8 cellular contexts compared by ENCODE assay signal in genomic region chrX:38175140-38175539, GRCh38. TPM values are rescaled to one million over a fixed set of nuclear protein-coding genes. Genes with fewer than 3 reads are reported as not detected.
DNase-seq lines count a peak whose midpoint lies in the region; ATAC-seq and TF ChIP-seq lines count a peak whose summit lies in the region.

No MANE protein-coding gene starts in this region.

- H3K36me3 ChIP-seq in esophagus muscularis mucosa, result peaks cover 0 to 4% (median 2%) of the 10 kb centered on the region in 4 donors

- peaks cover 0 to 4% (median 0%) of the 10 kb centered on the region in 4 donors for H3K4me1 ChIP-seq in esophagus muscularis mucosa

- H3K4me1 Mint-ChIP-seq in CD14-positive monocyte, result no peaks in the 10 kb centered on the region

- intact Hi-C loops in CD14-positive monocyte (cut with micrococcal nuclease), result no loop called here
- intact Hi-C loops in esophagus muscularis mucosa (cut with DNase I), result no loop called here

- no peak overlapping the region for H3K4me3 Mint-ChIP-seq in CD14-positive monocyte

- no peaks in the 10 kb centered on the region for H3K9me3 Mint-ChIP-seq in CD14-positive monocyte

- peak; percentile 9 for DNase-seq in G401 (ENCODE audit: low spot score)
- DNase-seq in SK-N-DZ (ENCODE audit: low spot score), result peak; percentile 36
- peak; percentile 50 for DNase-seq in iPS-NIHi11 (ENCODE audit: low spot score)
- no peak for DNase-seq in CD14-positive monocyte (ENCODE audit: low spot score)
- DNase-seq in esophagus muscularis mucosa (ENCODE audit: extremely low spot score), result no peak
- DNase-seq in GDM1 (lab: John Stamatoyannopoulos, UW), result no peak

- no peak overlapping the region for H3K27ac ChIP-seq in esophagus muscularis mucosa (replicated peaks in 1 of 4)

- H3K27ac Mint-ChIP-seq in CD14-positive monocyte, result no peak overlapping the region

- in situ Hi-C loops in G401 (cut with HindIII; ENCODE audit: low sequenced_read_pairs), result no loop called here

- 44% methylated on average over 3 of the region's 3 CpGs for WGBS in esophagus muscularis mucosa

- TF ChIP-seq EP300 in esophagus muscularis mucosa (IDR thresholded peaks at IDR 0.05), result no peak

- H3K27me3 Mint-ChIP-seq in CD14-positive monocyte (ENCODE audit: low read depth in 3 of 3), result peaks cover 2 to 5% (median 2%) of the 10 kb centered on the region in 3 donors

- H3K27me3 ChIP-seq in esophagus muscularis mucosa, result no peaks in the 10 kb centered on the region

- no peaks in the 10 kb centered on the region for H3K9me3 ChIP-seq in esophagus muscularis mucosa

- no peak for TF ChIP-seq POLR2A in esophagus muscularis mucosa (IDR thresholded peaks at IDR 0.05; ENCODE audit: low read depth)

- no peak overlapping the region for H3K4me3 ChIP-seq in esophagus muscularis mucosa

- H3K36me3 Mint-ChIP-seq in CD14-positive monocyte, result no peaks in the 10 kb centered on the region

- TF ChIP-seq CTCF in LNCAP (IDR thresholded peaks at IDR 0.05) (peak; percentile 63), CD14-positive monocyte (IDR thresholded peaks at IDR 0.05) (no peak), esophagus muscularis mucosa (IDR thresholded peaks at IDR 0.05) (peak in 1 of 3 experiments; percentile 16)

- no peak for ATAC-seq in GM18873 (IDR thresholded peaks at IDR 0.05; ENCODE audit: low FRiP score, unreplicated experiment)

RNA-seq across cellular contexts. Expression of gene SRPX, which starts 45.5 kb away (rescaled TPM):
- total RNA-seq in G401 (2014; rRNA removed; shearing (Covaris generic)), result not detected in 2 replicates
- 0.55 TPM in 1 of 2 replicates, not detected in the other for polyA plus RNA-seq in SK-N-DZ (2014; cell fraction: cytosol; rRNA removed)
- polyA plus RNA-seq in SK-N-DZ (2014; cell fraction: nucleus; rRNA removed), result not detected in 2 replicates
- polyA plus RNA-seq in CD14-positive monocyte, result not detected
- 10 to 100 TPM; 40.7 to 95.3 (median 79.7) TPM for total RNA-seq in esophagus muscularis mucosa

Comparison
In these comparisons a context has a peak if more than half of its experiments do, and no peak if none do; other contexts are left out.
1. DNase-seq: peak in G401 (single experiment), SK-N-DZ (single experiment) and iPS-NIHi11 (single experiment); none in CD14-positive monocyte (single experiment), esophagus muscularis mucosa (single experiment) and GDM1 (single experiment).
2. RNA of gene SRPX, which starts 45.5 kb away (total RNA-seq): 40.7 to 95.3 TPM in esophagus muscularis mucosa; not detected in G401; every median in the first group is over 10 times any median in the second.